ENCODE assay signal across 8 cellular contexts in the genomic region with DNA sequence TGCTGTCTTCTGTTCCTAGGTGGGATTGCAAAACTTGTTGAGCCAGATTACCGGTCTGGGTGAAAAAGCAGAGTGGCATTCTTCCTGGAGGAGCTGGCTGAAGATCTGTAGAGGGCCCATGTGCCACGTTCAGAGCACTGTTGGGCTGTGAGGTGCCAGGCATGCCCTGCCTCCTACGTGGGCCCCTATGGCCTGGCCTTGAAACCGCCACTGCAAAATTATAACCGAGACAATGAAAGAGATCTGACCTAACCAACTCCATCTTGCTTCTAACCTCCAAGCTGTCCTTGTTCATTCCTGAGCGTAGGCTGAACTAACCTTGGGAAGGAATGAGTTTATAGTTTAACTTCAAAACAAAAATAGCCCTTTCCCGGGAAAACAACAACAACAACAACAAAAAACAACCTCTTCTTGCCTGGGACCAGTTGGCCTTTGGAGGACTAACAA. TPM values are rescaled to one million over a fixed set of nuclear protein-coding genes. Genes with fewer than 3 reads are reported as not detected.
DNase-seq lines count a peak whose midpoint lies in the region; ATAC-seq and TF ChIP-seq lines count a peak whose summit lies in the region.

No MANE protein-coding gene starts in this region.

- H3K79me2 ChIP-seq in DOHH2 (ENCODE audit: control insufficient read depth, low read length) = peaks cover 56% of the 10 kb centered on the region

- DNase-seq in Peyer's patch = no peak
- DNase-seq in progenitor cell of endocrine pancreas (ENCODE audit: low spot score, unreplicated experiment) = no peak
- DNase-seq in NCI-H446 treated with DMSO at 0.1 percent for 48 hours (lab: John Stamatoyannopoulos, UW) = no peak
- DNase-seq in cerebellar cortex (ENCODE audit: low spot score) = no peak

- H3K9me2 ChIP-seq in DOHH2 (replicated peaks; ENCODE audit: control insufficient read depth, low read length) = no peaks in the 10 kb centered on the region

- no peak overlapping the region; the same call in 1 of the 2 replicates for H3K27ac ChIP-seq in DOHH2 (ENCODE audit: low read depth, low read length)
- peak overlapping the region; percentile 84 to 94 (median 88) for H3K27ac ChIP-seq in Peyer's patch
- peak overlapping the region; percentile 98 to 100 for H3K27ac ChIP-seq in esophagus (ENCODE audit: low read depth in 2 of 2, low read length in 1 of 2)

- H3K4me2 ChIP-seq in DOHH2 (ENCODE audit: low read length) = peak overlapping the region; percentile 78

- H4K20me1 ChIP-seq in DOHH2 (ENCODE audit: control insufficient read depth, insufficient read depth, low read depth, low read length) = no peaks in the 10 kb centered on the region

- peaks cover 15% of the 10 kb centered on the region for H3K27me3 Mint-ChIP-seq in progenitor cell of endocrine pancreas

- peak overlapping the region; percentile 83 for H3K4me3 Mint-ChIP-seq in progenitor cell of endocrine pancreas (ENCODE audit: low read depth)

- peaks cover 7% of the 10 kb centered on the region; the same call in 1 of the 2 replicates for H3F3A ChIP-seq in DOHH2 (ENCODE audit: control insufficient read depth, insufficient read depth)

- H3K4me1 ChIP-seq in DOHH2 (ENCODE audit: control insufficient read depth, low read length) = peaks cover 35% of the 10 kb centered on the region
- H3K4me1 ChIP-seq in Peyer's patch = peaks cover 7 to 41% (median 14%) of the 10 kb centered on the region in 4 donors
- H3K4me1 ChIP-seq in esophagus (ENCODE audit: control insufficient read depth in 2 of 2, insufficient read depth in 2 of 2, low read length in 1 of 2) = peaks cover 7 to 12% of the 10 kb centered on the region in 2 donors

- no peaks in the 10 kb centered on the region for H3K9me3 ChIP-seq in DOHH2 (ENCODE audit: control insufficient read depth, insufficient read depth, low read length)
- no peaks in the 10 kb centered on the region for H3K9me3 ChIP-seq in Peyer's patch
- H3K9me3 ChIP-seq in esophagus (ENCODE audit: control insufficient read depth in 2 of 2, insufficient read depth in 1 of 2, low read depth in 1 of 2, low read length in 1 of 2) = peaks cover 0 to 2% of the 10 kb centered on the region in 2 donors

- H3K27ac Mint-ChIP-seq in progenitor cell of endocrine pancreas = peak overlapping the region; percentile 79

- TF ChIP-seq POLR2A in Peyer's patch (IDR thresholded peaks at IDR 0.05) = no peak

- H3K4me3 ChIP-seq in DOHH2 (ENCODE audit: low read length) (peak overlapping the region; percentile 91), Peyer's patch (peak overlapping the region in 3 of 4 donors; percentile 75 to 91 (median 82)), esophagus (ENCODE audit: low read depth in 1 of 2, low read length in 2 of 2) (peak overlapping the region in 1 of 2 donors; percentile 88)

- ATAC-seq in HG02763 (IDR thresholded peaks at IDR 0.05; ENCODE audit: unreplicated experiment) (no peak), GM21381 (IDR thresholded peaks at IDR 0.05; ENCODE audit: unreplicated experiment) (no peak)

- TF ChIP-seq CTCF in DOHH2 (IDR thresholded peaks at IDR 0.05; ENCODE audit: low read depth, low read length, poor library complexity, severe bottlenecking) (no peak), Peyer's patch (IDR thresholded peaks at IDR 0.05) (no peak), progenitor cell of endocrine pancreas (IDR thresholded peaks at IDR 0.05; ENCODE audit: unreplicated experiment) (no peak)

- 67 to 73% methylated on average over 7 of the region's 7 CpGs for WGBS in esophagus, 2 donors

- no peaks in the 10 kb centered on the region for H3K9me3 Mint-ChIP-seq in progenitor cell of endocrine pancreas (ENCODE audit: low read depth)

- peaks cover 3% of the 10 kb centered on the region for H3K36me3 Mint-ChIP-seq in progenitor cell of endocrine pancreas (ENCODE audit: insufficient read depth)

- peaks cover 40% of the 10 kb centered on the region for H3K36me3 ChIP-seq in DOHH2 (ENCODE audit: control insufficient read depth, low read length)
- H3K36me3 ChIP-seq in Peyer's patch = no peaks in the 10 kb centered on the region
- peaks cover 0 to 2% of the 10 kb centered on the region in 2 donors for H3K36me3 ChIP-seq in esophagus (ENCODE audit: control insufficient read depth in 2 of 2, insufficient read depth in 2 of 2, low read length in 1 of 2)

- H3K27me3 ChIP-seq in DOHH2 (ENCODE audit: control insufficient read depth, low read length) (no peaks in the 10 kb centered on the region), Peyer's patch (no peaks in the 10 kb centered on the region), esophagus (ENCODE audit: control insufficient read depth in 1 of 2, insufficient read depth in 2 of 2, low read length in 2 of 2) (no peaks in the 10 kb centered on the region)

- peaks cover 41% of the 10 kb centered on the region for H3K4me1 Mint-ChIP-seq in progenitor cell of endocrine pancreas (ENCODE audit: low read depth)

RNA-seq across cellular contexts. Expression of gene ACAD9, which starts 1.4 kb away (rescaled TPM):
- 10 to 100 TPM; 27.3 to 91.2 (median 49.5) TPM for total RNA-seq in Peyer's patch
- 10 to 100 TPM; 25.6 to 30.8 TPM for polyA plus RNA-seq in esophagus
- 57.0 and 61.2 TPM in 2 replicates for total RNA-seq in progenitor cell of endocrine pancreas
